ENCODE assay signal across 10 cellular contexts in genomic region chr11:62676698-62677097, GRCh38. TPM values are rescaled to one million over a fixed set of nuclear protein-coding genes. Genes with fewer than 3 reads are reported as not detected.
DNase-seq lines count a peak whose midpoint lies in the region; ATAC-seq lines count a peak whose summit lies in the region.
"Had no signal": no experiment of that assay in that cellular context is flagged by ENCODE, and none has a peak within 500 bp of the region (broad histone marks: within the 10 kb centered on the region; RNA-seq: fewer than 3 reads in every experiment).

No MANE protein-coding gene starts in this region.

- no peak for ATAC-seq in activated T-helper 17 cell treated with anti-CD3 and anti-CD28 coated beads, Interleukin-2, amount 50 U/mL, for 72 hours (replicated peaks)
- ATAC-seq in naive thymus-derived CD4-positive, alpha-beta T cell = no peak
- ATAC-seq in HG03520 (IDR thresholded peaks at IDR 0.05; ENCODE audit: unreplicated experiment) = no peak
- no peak for ATAC-seq in GM19452 (IDR thresholded peaks at IDR 0.05; ENCODE audit: unreplicated experiment)

- H3K9ac ChIP-seq in BLaER1 treated with 17β-estradiol and CSF1 and Interleukin-3, amounts not matched to agents 10 nM and 100 nM = peak overlapping the region; percentile 92 to 98 (median 97); a peak in 16 of 22 replicates

- H3K4me2 ChIP-seq in BLaER1 treated with 17β-estradiol and CSF1 and Interleukin-3, amounts not matched to agents 10 nM and 100 nM = peak overlapping the region in 8 of 11 experiments; percentile 22 to 97 (median 91); a peak in 13 of 22 replicates

- no peaks in the 10 kb centered on the region for H3K27me3 Mint-ChIP-seq in activated T-helper 17 cell treated with anti-CD3 and anti-CD28 coated beads, Interleukin-2, amount 50 U/mL, for 72 hours
- no peaks in the 10 kb centered on the region for H3K27me3 Mint-ChIP-seq in naive thymus-derived CD4-positive, alpha-beta T cell

- peak overlapping the region; percentile 79 for H3K4me3 Mint-ChIP-seq in activated T-helper 17 cell treated with anti-CD3 and anti-CD28 coated beads, Interleukin-2, amount 50 U/mL, for 72 hours
- H3K4me3 Mint-ChIP-seq in naive thymus-derived CD4-positive, alpha-beta T cell = peak overlapping the region in 9 of 10 donors; percentile 62 to 92 (median 90)

- H3K4me1 Mint-ChIP-seq in activated T-helper 17 cell treated with anti-CD3 and anti-CD28 coated beads, Interleukin-2, amount 50 U/mL, for 72 hours = peaks cover 25% of the 10 kb centered on the region
- peaks cover 28 to 61% (median 51%) of the 10 kb centered on the region in 7 donors for H3K4me1 Mint-ChIP-seq in naive thymus-derived CD4-positive, alpha-beta T cell

- H3K4me1 ChIP-seq in BLaER1 treated with 17β-estradiol and CSF1 and Interleukin-3, amounts not matched to agents 10 nM and 100 nM = peaks cover 50 to 69% (median 64%) of the 10 kb centered on the region in 10 experiments
- peaks cover 13 to 27% of the 10 kb centered on the region in 2 donors for H3K4me1 ChIP-seq in naive thymus-derived CD4-positive, alpha-beta T cell (ENCODE audit: control insufficient read depth in 2 of 2, insufficient read depth in 2 of 2, low read length in 2 of 2)

- H4K20me1 ChIP-seq in BLaER1 treated with 17β-estradiol and CSF1 and Interleukin-3, amounts not matched to agents 10 nM and 100 nM = peaks cover 0 to 37% (median 16%) of the 10 kb centered on the region in 11 experiments; a peak in 12 of 22 replicates

- no peak overlapping the region; a peak in 1 of 20 replicates for H3K4me3 ChIP-seq in BLaER1 treated with 17β-estradiol and CSF1 and Interleukin-3, amounts not matched to agents 10 nM and 100 nM
- H3K4me3 ChIP-seq in naive thymus-derived CD4-positive, alpha-beta T cell (ENCODE audit: low read length) = no peak overlapping the region

- no peak overlapping the region for H3K27ac ChIP-seq in BLaER1 treated with 17β-estradiol and CSF1 and Interleukin-3, amounts not matched to agents 10 nM and 100 nM
- H3K27ac ChIP-seq in naive thymus-derived CD4-positive, alpha-beta T cell (ENCODE audit: low read depth, low read length) = peak overlapping the region; percentile 98

- CTCF ChIA-PET in naive thymus-derived CD4-positive, alpha-beta T cell (lab: Charles Lee) = interaction anchor here (0.6 to 1.2 kb wide), 2 partner anchors 204 to 358 kb away, joined by 3 to 4 read pairs; partner anchors contain the start of gene SLC3A2

- H3K27me3 ChIP-seq in BLaER1 treated with 17β-estradiol and CSF1 and Interleukin-3, amounts not matched to agents 10 nM and 100 nM = no peaks in the 10 kb centered on the region
- no peaks in the 10 kb centered on the region for H3K27me3 ChIP-seq in naive thymus-derived CD4-positive, alpha-beta T cell (ENCODE audit: control insufficient read depth in 2 of 2, insufficient read depth in 2 of 2, low read length in 2 of 2)

- H3K36me3 ChIP-seq in BLaER1 treated with 17β-estradiol and CSF1 and Interleukin-3, amounts not matched to agents 10 nM and 100 nM = peaks cover 48 to 58% (median 55%) of the 10 kb centered on the region in 11 experiments
- H3K36me3 ChIP-seq in naive thymus-derived CD4-positive, alpha-beta T cell (ENCODE audit: control insufficient read depth in 2 of 3, insufficient read depth in 3 of 3, low read length in 3 of 3) = peaks cover 0 to 41% (median 3%) of the 10 kb centered on the region in 3 experiments

- peaks cover 67% of the 10 kb centered on the region for H3K36me3 Mint-ChIP-seq in activated T-helper 17 cell treated with anti-CD3 and anti-CD28 coated beads, Interleukin-2, amount 50 U/mL, for 72 hours (ENCODE audit: low read depth)
- peaks cover 4 to 23% (median 10%) of the 10 kb centered on the region in 5 donors for H3K36me3 Mint-ChIP-seq in naive thymus-derived CD4-positive, alpha-beta T cell

- intact Hi-C loops in naive thymus-derived CD4-positive, alpha-beta T cell (cut with micrococcal nuclease) = loop anchor here in 1 of 2 donors (10.0 kb wide), 1 partner anchor 252 kb away; no protein-coding TSS in a partner anchor

- H3K27ac Mint-ChIP-seq in activated T-helper 17 cell treated with anti-CD3 and anti-CD28 coated beads, Interleukin-2, amount 50 U/mL, for 72 hours = peak overlapping the region; percentile 37
- peak overlapping the region in 8 of 9 donors; percentile 51 to 98 (median 92) for H3K27ac Mint-ChIP-seq in naive thymus-derived CD4-positive, alpha-beta T cell

- POLR2A ChIA-PET in naive thymus-derived CD4-positive, alpha-beta T cell (lab: Charles Lee) = interaction anchor here (0.6 to 9.2 kb wide), 14 partner anchors 9 to 121 kb away, joined by 3 to 157 read pairs (median 4); partner anchors contain the start of genes BSCL2, C11orf98, CSKMT and GNG3

- H3K9me3 ChIP-seq in BLaER1 treated with 17β-estradiol and CSF1 and Interleukin-3, amounts not matched to agents 10 nM and 100 nM (replicated peaks in 1 of 11) = no peaks in the 10 kb centered on the region
- no peaks in the 10 kb centered on the region for H3K9me3 ChIP-seq in naive thymus-derived CD4-positive, alpha-beta T cell (ENCODE audit: control insufficient read depth in 2 of 3, low read length in 3 of 3)

- H3K9me3 Mint-ChIP-seq in activated T-helper 17 cell treated with anti-CD3 and anti-CD28 coated beads, Interleukin-2, amount 50 U/mL, for 72 hours = no peaks in the 10 kb centered on the region
- H3K9me3 Mint-ChIP-seq in naive thymus-derived CD4-positive, alpha-beta T cell = no peaks in the 10 kb centered on the region

- DNase-seq in D341Med (ENCODE audit: low spot score) (peak; percentile 16), NCI-H524 (lab: John Stamatoyannopoulos, UW) (no peak), DMS79 treated with DMSO at 0.1 percent for 48 hours (lab: John Stamatoyannopoulos, UW) (no peak)
- no peak for DNase-seq in naive thymus-derived CD4-positive, alpha-beta T cell
- DNase-seq: NCI-H1930, T1000 had no signal

RNA-seq across cellular contexts. Expression of gene UBXN1, which starts 2.2 kb away (rescaled TPM):
- total RNA-seq in activated T-helper 17 cell treated with anti-CD3 and anti-CD28 coated beads, Interleukin-2, amount 50 U/mL, for 72 hours = 10 to 100 TPM; 70.7 to 93.4 TPM
- 100 to 1,000 TPM; 114 to 215 (median 207) TPM for total RNA-seq in naive thymus-derived CD4-positive, alpha-beta T cell
- polyA plus RNA-seq in naive thymus-derived CD4-positive, alpha-beta T cell = 100 to 1,000 TPM; 218 to 256 TPM

RNA-seq across cellular contexts. Expression of gene LBHD1, which starts 4.6 kb away (rescaled TPM):
- 10 to 100 TPM; 27.0 to 28.5 TPM for total RNA-seq in activated T-helper 17 cell treated with anti-CD3 and anti-CD28 coated beads, Interleukin-2, amount 50 U/mL, for 72 hours
- total RNA-seq in naive thymus-derived CD4-positive, alpha-beta T cell = 10 to 100 TPM; 13.8 to 26.4 (median 20.8) TPM
- polyA plus RNA-seq in naive thymus-derived CD4-positive, alpha-beta T cell = 1 to 10 TPM; 3.5 to 5.9 TPM

RNA-seq across cellular contexts. Expression of gene UQCC3, which starts 5.2 kb away (rescaled TPM):
- total RNA-seq in activated T-helper 17 cell treated with anti-CD3 and anti-CD28 coated beads, Interleukin-2, amount 50 U/mL, for 72 hours = 1 to 10 TPM; 2.5 to 2.7 TPM
- 1 to 10 TPM; 2.2 to 8.2 (median 5.8) TPM for total RNA-seq in naive thymus-derived CD4-positive, alpha-beta T cell
- 10 to 100 TPM in 1 of 2 donors, 1 to 10 TPM in 1; 9.1 to 11.1 TPM for polyA plus RNA-seq in naive thymus-derived CD4-positive, alpha-beta T cell

RNA-seq across cellular contexts. Expression of gene CSKMT, which starts 11.6 kb away (rescaled TPM):
- total RNA-seq in activated T-helper 17 cell treated with anti-CD3 and anti-CD28 coated beads, Interleukin-2, amount 50 U/mL, for 72 hours = 10 to 100 TPM; 23.6 TPM
- total RNA-seq in naive thymus-derived CD4-positive, alpha-beta T cell = 10 to 100 TPM in 4 of 5 experiments, 1 to 10 TPM in 1; 8.9 to 29.3 (median 23.7) TPM
- 1 to 10 TPM; 2.5 TPM for polyA plus RNA-seq in naive thymus-derived CD4-positive, alpha-beta T cell

RNA-seq across cellular contexts. Expression of gene C11orf98, which starts 11.7 kb away (rescaled TPM):
- 10 to 100 TPM; 65.0 to 89.6 TPM for total RNA-seq in activated T-helper 17 cell treated with anti-CD3 and anti-CD28 coated beads, Interleukin-2, amount 50 U/mL, for 72 hours
- 100 to 1,000 TPM in 1 of 5 experiments, 10 to 100 TPM in 4; 23.2 to 103 (median 47.6) TPM for total RNA-seq in naive thymus-derived CD4-positive, alpha-beta T cell
- 10 to 100 TPM; 84.2 to 96.9 TPM for polyA plus RNA-seq in naive thymus-derived CD4-positive, alpha-beta T cell
